In genomic region chr17:39002991-39003715, GRCh38 we compare ENCODE assay signal across 8 cellular contexts. TPM values are rescaled to one million over a fixed set of nuclear protein-coding genes. Genes with fewer than 3 reads are reported as not detected.
A peak's percentile ranks its signal among the peaks of the same experiment; 100 is the strongest.
DNase-seq lines count a peak whose midpoint lies in the region; ATAC-seq and TF ChIP-seq lines count a peak whose summit lies in the region.

No MANE protein-coding gene starts in this region.

- H3K27ac ChIP-seq in body of pancreas = peak overlapping the region in 2 of 4 donors; percentile 70 to 77
- peak overlapping the region in 1 of 3 donors; percentile 15 for H3K27ac ChIP-seq in right lobe of liver

- H3K4me1 ChIP-seq in body of pancreas (no peaks in the 10 kb centered on the region), right lobe of liver (no peaks in the 10 kb centered on the region)

- H3K9me3 ChIP-seq in body of pancreas (no peaks in the 10 kb centered on the region), right lobe of liver (no peaks in the 10 kb centered on the region)

- WGBS in body of pancreas, 2 donors = 49 to 58% methylated on average over 16 of the region's 16 CpGs
- 30% methylated on average over 15 of the region's 16 CpGs for WGBS in right lobe of liver (ENCODE audit: insufficient coverage, low coverage, low lambda C conversion rate, missing lambda C conversion rate)

- peak overlapping the region; percentile 20 to 53 for H3K4me3 Mint-ChIP-seq in stimulated activated naive CD8-positive, alpha-beta T cell treated with anti-CD3 and anti-CD28 coated beads, Interleukin-15, amount 100 ng/mL, for 72 hours

- peaks cover 30% of the 10 kb centered on the region for H3K4me1 Mint-ChIP-seq in stimulated activated naive CD8-positive, alpha-beta T cell treated with anti-CD3 and anti-CD28 coated beads, Interleukin-15, amount 100 ng/mL, for 72 hours

- H3K4me3 ChIP-seq in body of pancreas = no peak overlapping the region
- no peak overlapping the region for H3K4me3 ChIP-seq in right lobe of liver

- intact Hi-C loops in body of pancreas (cut with DNase I) = no loop called here
- intact Hi-C loops in right lobe of liver (cut with DNase I) = no loop called here

- peak overlapping the region; percentile 89 to 92 for H3K27ac Mint-ChIP-seq in stimulated activated naive CD8-positive, alpha-beta T cell treated with anti-CD3 and anti-CD28 coated beads, Interleukin-15, amount 100 ng/mL, for 72 hours

- DNase-seq in T-helper 1 cell (peak in 4 of 5 donors; percentile 12 to 52 (median 24)), body of pancreas (peak; percentile 36 to 71 (median 50)), right lobe of liver (peak in 1 of 3 donors; percentile 30), NCI-H1436 treated with DMSO at 0.1 percent for 48 hours (lab: John Stamatoyannopoulos, UW) (no peak), OCI-M1 (lab: John Stamatoyannopoulos, UW) (no peak)
- DNase-seq in stimulated activated naive CD8-positive, alpha-beta T cell treated with anti-CD3 and anti-CD28 coated beads, Interleukin-15, amount 100 ng/mL, for 72 hours = peak; percentile 23 to 26

- TF ChIP-seq CTCF in body of pancreas (IDR thresholded peaks at IDR 0.05) (no peak), right lobe of liver (IDR thresholded peaks at IDR 0.05) (no peak)

- ATAC-seq in body of pancreas (peak; percentile 67), right lobe of liver (peak; percentile 37 to 65 (median 56)), GM18502 (IDR thresholded peaks at IDR 0.05; ENCODE audit: poor library complexity, unreplicated experiment) (no peak), HG03175 (IDR thresholded peaks at IDR 0.05; ENCODE audit: unreplicated experiment) (no peak)
- ATAC-seq in stimulated activated naive CD8-positive, alpha-beta T cell treated with anti-CD3 and anti-CD28 coated beads, Interleukin-15, amount 100 ng/mL, for 72 hours = peak; percentile 76

- H3K9me3 Mint-ChIP-seq in stimulated activated naive CD8-positive, alpha-beta T cell treated with anti-CD3 and anti-CD28 coated beads, Interleukin-15, amount 100 ng/mL, for 72 hours = peaks cover 4 to 7% of the 10 kb centered on the region in 2 donors

- no peaks in the 10 kb centered on the region for H3K27me3 Mint-ChIP-seq in stimulated activated naive CD8-positive, alpha-beta T cell treated with anti-CD3 and anti-CD28 coated beads, Interleukin-15, amount 100 ng/mL, for 72 hours

- peak in 1 of 3 donors; percentile 16 for TF ChIP-seq POLR2A in body of pancreas (IDR thresholded peaks at IDR 0.05)
- TF ChIP-seq POLR2A in right lobe of liver (IDR thresholded peaks at IDR 0.05) = no peak

- H3K27me3 ChIP-seq in body of pancreas (no peaks in the 10 kb centered on the region), right lobe of liver (no peaks in the 10 kb centered on the region)

- no peaks in the 10 kb centered on the region for H3K36me3 ChIP-seq in body of pancreas (replicated peaks in 1 of 2; ENCODE audit: insufficient read depth in 1 of 2, low read depth in 2 of 2)
- H3K36me3 ChIP-seq in right lobe of liver = no peaks in the 10 kb centered on the region

RNA-seq across cellular contexts. Expression of gene FBXO47, which starts 36.0 kb away (rescaled TPM):
- total RNA-seq in body of pancreas (not detected), right lobe of liver (not detected)

Comparison
In these comparisons a context has a peak if more than half of its experiments do, and no peak if none do; other contexts are left out.
1. DNase-seq: peak in T-helper 1 cell (4 of 5), body of pancreas (4 of 4) and stimulated activated naive CD8-positive, alpha-beta T cell treated with anti-CD3 and anti-CD28 coated beads, Interleukin-15, amount 100 ng/mL, for 72 hours (2 of 2); none in NCI-H1436 treated with DMSO at 0.1 percent for 48 hours (single experiment) and OCI-M1 (single experiment).
2. ATAC-seq: peak in body of pancreas (single experiment), right lobe of liver (4 of 4) and stimulated activated naive CD8-positive, alpha-beta T cell treated with anti-CD3 and anti-CD28 coated beads, Interleukin-15, amount 100 ng/mL, for 72 hours (single experiment); none in GM18502 (single experiment) and HG03175 (single experiment).